In the genomic region with DNA sequence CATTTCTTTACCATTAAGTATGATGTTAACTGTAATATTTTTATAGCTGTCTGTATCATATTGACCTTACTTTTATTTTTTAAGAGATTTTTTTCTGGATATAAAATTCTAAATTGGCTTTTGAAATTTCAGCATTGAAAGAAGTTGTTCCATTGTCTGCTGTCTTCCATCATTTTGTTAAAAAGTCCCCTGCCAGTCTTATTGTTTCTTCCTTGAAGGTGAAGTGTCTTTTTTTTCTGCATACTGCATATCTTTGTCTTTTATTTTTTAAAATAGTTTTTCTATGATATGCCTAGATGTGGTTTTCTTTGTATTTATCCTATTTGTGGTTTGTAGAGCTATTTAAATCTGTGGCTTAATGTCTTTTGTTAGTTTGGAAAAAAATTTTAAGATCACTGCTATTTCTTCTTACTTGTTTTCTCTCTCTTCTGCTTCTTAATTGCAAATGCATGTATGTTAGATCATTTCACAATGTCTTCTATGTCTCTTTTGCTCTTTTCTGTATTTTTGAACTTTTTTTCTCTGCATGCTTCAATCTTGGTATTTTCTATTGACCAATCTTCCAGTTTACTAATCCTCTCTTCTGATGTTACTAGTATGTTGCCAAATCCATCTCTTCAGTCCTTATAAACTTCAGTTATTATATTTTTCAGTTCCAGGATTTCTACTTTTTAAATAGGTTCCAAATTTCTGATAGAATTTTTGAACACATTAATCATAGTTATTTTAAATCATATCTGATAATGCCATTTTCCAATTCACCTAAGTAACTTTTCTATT, we compare ENCODE assay signal across 27 cellular contexts. TPM values are rescaled to one million over a fixed set of nuclear protein-coding genes. Genes with fewer than 3 reads are reported as not detected.
DNase-seq lines count a peak whose midpoint lies in the region; ATAC-seq, FAIRE-seq and TF ChIP-seq lines count a peak whose summit lies in the region.
"Had no signal": no experiment of that assay in that cellular context is flagged by ENCODE, and none has a peak within 500 bp of the region (broad histone marks: within the 10 kb centered on the region; RNA-seq: fewer than 3 reads in every experiment).

No MANE protein-coding gene starts in this region.

- no peak for DNase-seq in activated CD8-positive, alpha-beta T cell treated with anti-CD3 and anti-CD28 coated beads for 36 hours
- DNase-seq in activated CD8-positive, alpha-beta T cell treated with anti-CD3 and anti-CD28 coated beads, Interleukin-2, amount 10 ng/mL, durations not matched to agents 7 days and 5 days: no peak
- no peak for DNase-seq in effector memory CD4-positive, alpha-beta T cell
- DNase-seq in ecto neural progenitor cell (ENCODE audit: low spot score): no peak
- DNase-seq in hippocampal formation (lab: John Stamatoyannopoulos, UW): no peak
- DNase-seq in activated T-cell treated with anti-CD3 and anti-CD28 coated beads, Interleukin-2, amount 50 U/mL, for 1 hour: no peak
- DNase-seq: activated CD4-positive, alpha-beta memory T cell treated with anti-CD3 and anti-CD28 coated beads, Interleukin-2, amount 10 ng/mL, durations not matched to agents 7 days and 5 days; activated T-cell treated with anti-CD3 and anti-CD28 coated beads, Interleukin-2, amount 50 U/mL, for 4 hours; colonic mucosa; endodermal cell; esophagus squamous epithelium; gastrocnemius medialis; MG63; NCI-H1694; NCI-H2171 treated with DMSO at 0.1 percent for 48 hours; NCI-H69; psoas muscle; uterus had no signal

- FAIRE-seq in TTC549 (lab: Jason Lieb, UNC): peak; percentile 9
- FAIRE-seq: GM18507, H1, keratinocyte had no signal

- H3K27ac Mint-ChIP-seq in activated CD8-positive, alpha-beta T cell treated with anti-CD3 and anti-CD28 coated beads for 36 hours: peak overlapping the region; percentile 59
- H3K27ac Mint-ChIP-seq in activated CD8-positive, alpha-beta T cell treated with anti-CD3 and anti-CD28 coated beads, Interleukin-2, amount 10 ng/mL, durations not matched to agents 7 days and 5 days: no peak overlapping the region
- H3K27ac Mint-ChIP-seq: activated CD4-positive, alpha-beta memory T cell treated with anti-CD3 and anti-CD28 coated beads, Interleukin-2, amount 10 ng/mL, durations not matched to agents 7 days and 5 days; endodermal cell had no signal

- H3K27me3 ChIP-seq in effector memory CD4-positive, alpha-beta T cell (replicated peaks; ENCODE audit: control insufficient read depth, insufficient read depth, low read length, poor library complexity, severe bottlenecking): no peaks in the 10 kb centered on the region
- H3K27me3 ChIP-seq: colonic mucosa, MG63, uterus had no signal

- H3K27ac ChIP-seq in HEK293 (ENCODE audit: extremely low read depth, low read depth, low read length): no peak overlapping the region
- peak overlapping the region; percentile 7 for H3K27ac ChIP-seq in effector memory CD4-positive, alpha-beta T cell (ENCODE audit: insufficient read depth, low read length, poor library complexity, severe bottlenecking)
- H3K27ac ChIP-seq: colonic mucosa, esophagus squamous epithelium, gastrocnemius medialis, psoas muscle, uterus, VCaP had no signal

- peaks cover 87% of the 10 kb centered on the region for H3K36me3 Mint-ChIP-seq in activated CD8-positive, alpha-beta T cell treated with anti-CD3 and anti-CD28 coated beads for 36 hours (ENCODE audit: low read depth)
- H3K36me3 Mint-ChIP-seq in activated CD8-positive, alpha-beta T cell treated with anti-CD3 and anti-CD28 coated beads, Interleukin-2, amount 10 ng/mL, durations not matched to agents 7 days and 5 days (ENCODE audit: low read depth): peaks cover 80% of the 10 kb centered on the region

- POLR2A ChIA-PET in activated CD8-positive, alpha-beta T cell treated with anti-CD3 and anti-CD28 coated beads for 36 hours (lab: Charles Lee): interaction anchor here (1.0 to 9.2 kb wide), 8 partner anchors 10 to 54 kb away, joined by 3 to 86 read pairs (median 6); a partner anchor contains a TSS
- POLR2A ChIA-PET in activated CD8-positive, alpha-beta T cell treated with anti-CD3 and anti-CD28 coated beads, Interleukin-2, amount 10 ng/mL, durations not matched to agents 7 days and 5 days (lab: Charles Lee): interaction anchor here (0.6 to 1.7 kb wide), 3 partner anchors 18 to 276 kb away, joined by 3 to 4 read pairs (median 3); no protein-coding TSS in a partner anchor
- POLR2A ChIA-PET in HEK293 (lab: Yijun Ruan, JAX): no interaction called here

- no peak overlapping the region for H3K4me3 ChIP-seq in HEK293 (ENCODE audit: low read depth, low read length)
- H3K4me3 ChIP-seq in effector memory CD4-positive, alpha-beta T cell (ENCODE audit: insufficient read depth, low read depth, low read length, poor library complexity, severe bottlenecking): no peak overlapping the region
- H3K4me3 ChIP-seq: colonic mucosa, esophagus squamous epithelium, gastrocnemius medialis, lung, MG63, psoas muscle, uterus had no signal

- H3K9me3 ChIP-seq in HEK293 (ENCODE audit: control insufficient read depth, insufficient read depth, low read depth, low read length): no peaks in the 10 kb centered on the region
- H3K9me3 ChIP-seq in effector memory CD4-positive, alpha-beta T cell (ENCODE audit: control insufficient read depth, low read length): peaks cover 12% of the 10 kb centered on the region
- H3K9me3 ChIP-seq: colonic mucosa had no signal

- H3K4me3 Mint-ChIP-seq in activated CD8-positive, alpha-beta T cell treated with anti-CD3 and anti-CD28 coated beads for 36 hours: no peak overlapping the region
- H3K4me3 Mint-ChIP-seq in activated CD8-positive, alpha-beta T cell treated with anti-CD3 and anti-CD28 coated beads, Interleukin-2, amount 10 ng/mL, durations not matched to agents 7 days and 5 days: no peak overlapping the region
- H3K4me3 Mint-ChIP-seq: activated CD4-positive, alpha-beta memory T cell treated with anti-CD3 and anti-CD28 coated beads, Interleukin-2, amount 10 ng/mL, durations not matched to agents 7 days and 5 days; activated T-cell treated with anti-CD3 and anti-CD28 coated beads, Interleukin-2, amount 50 U/mL, for 4 hours; endodermal cell had no signal

- H3K4me1 Mint-ChIP-seq in activated CD8-positive, alpha-beta T cell treated with anti-CD3 and anti-CD28 coated beads for 36 hours (ENCODE audit: low read depth): peaks cover 73% of the 10 kb centered on the region
- peaks cover 37% of the 10 kb centered on the region for H3K4me1 Mint-ChIP-seq in activated CD8-positive, alpha-beta T cell treated with anti-CD3 and anti-CD28 coated beads, Interleukin-2, amount 10 ng/mL, durations not matched to agents 7 days and 5 days (ENCODE audit: low read depth)
- H3K4me1 Mint-ChIP-seq: endodermal cell had no signal

- H3K4me1 ChIP-seq in HEK293 (ENCODE audit: control insufficient read depth, insufficient read depth, low read length): no peaks in the 10 kb centered on the region
- no peaks in the 10 kb centered on the region for H3K4me1 ChIP-seq in effector memory CD4-positive, alpha-beta T cell (ENCODE audit: control insufficient read depth, insufficient read depth, low read length, poor library complexity, severe bottlenecking)
- H3K4me1 ChIP-seq: colonic mucosa, gastrocnemius medialis, psoas muscle, uterus had no signal

- ATAC-seq in activated CD8-positive, alpha-beta T cell treated with anti-CD3 and anti-CD28 coated beads for 36 hours: no peak
- no peak for ATAC-seq in activated CD8-positive, alpha-beta T cell treated with anti-CD3 and anti-CD28 coated beads, Interleukin-2, amount 10 ng/mL, durations not matched to agents 7 days and 5 days
- ATAC-seq: activated T-cell treated with anti-CD3 and anti-CD28 coated beads, Interleukin-2, amount 50 U/mL, for 4 hours; gastrocnemius medialis; psoas muscle; Right ventricle myocardium inferior had no signal

- intact Hi-C loops in activated CD8-positive, alpha-beta T cell treated with anti-CD3 and anti-CD28 coated beads for 36 hours (cut with micrococcal nuclease): no loop called here

- CTCF ChIA-PET in activated CD8-positive, alpha-beta T cell treated with anti-CD3 and anti-CD28 coated beads for 36 hours (lab: Charles Lee): interaction anchor here (1.1 to 2.5 kb wide), 4 partner anchors 31 to 312 kb away, joined by 3 to 7 read pairs (median 3); no protein-coding TSS in a partner anchor
- CTCF ChIA-PET in activated CD8-positive, alpha-beta T cell treated with anti-CD3 and anti-CD28 coated beads, Interleukin-2, amount 10 ng/mL, durations not matched to agents 7 days and 5 days (lab: Charles Lee): interaction anchor here (1.0 to 4.7 kb wide), 4 partner anchors 12 to 54 kb away, joined by 3 to 26 read pairs (median 5); no protein-coding TSS in a partner anchor
- CTCF ChIA-PET in HEK293 (lab: Yijun Ruan, JAX): interaction anchor here (0.7 to 0.8 kb wide), 2 partner anchors 39 to 178 kb away, joined by 3 to 6 read pairs; no protein-coding TSS in a partner anchor

- H3K27me3 Mint-ChIP-seq in activated CD8-positive, alpha-beta T cell treated with anti-CD3 and anti-CD28 coated beads for 36 hours: no peaks in the 10 kb centered on the region
- H3K27me3 Mint-ChIP-seq in activated CD8-positive, alpha-beta T cell treated with anti-CD3 and anti-CD28 coated beads, Interleukin-2, amount 10 ng/mL, durations not matched to agents 7 days and 5 days (ENCODE audit: low read depth): no peaks in the 10 kb centered on the region
- H3K27me3 Mint-ChIP-seq: activated CD4-positive, alpha-beta memory T cell treated with anti-CD3 and anti-CD28 coated beads, Interleukin-2, amount 10 ng/mL, durations not matched to agents 7 days and 5 days had no signal

- peaks cover 23% of the 10 kb centered on the region for H3K9me3 Mint-ChIP-seq in activated CD8-positive, alpha-beta T cell treated with anti-CD3 and anti-CD28 coated beads for 36 hours
- H3K9me3 Mint-ChIP-seq in activated CD8-positive, alpha-beta T cell treated with anti-CD3 and anti-CD28 coated beads, Interleukin-2, amount 10 ng/mL, durations not matched to agents 7 days and 5 days (ENCODE audit: insufficient read depth): peaks cover 24% of the 10 kb centered on the region

- TF ChIP-seq CTCF in activated CD8-positive, alpha-beta T cell treated with anti-CD3 and anti-CD28 coated beads for 36 hours (IDR thresholded peaks at IDR 0.05): no peak
- TF ChIP-seq CTCF in HEK293 (tag by site-specific recombination; IDR thresholded peaks at IDR 0.05): no peak

- no peaks in the 10 kb centered on the region for H3K36me3 ChIP-seq in HEK293 (ENCODE audit: control insufficient read depth in 2 of 2, insufficient read depth in 1 of 2, low read length in 2 of 2)
- H3K36me3 ChIP-seq in effector memory CD4-positive, alpha-beta T cell (ENCODE audit: control insufficient read depth, insufficient read depth, low read length): peaks cover 29% of the 10 kb centered on the region
- H3K36me3 ChIP-seq: colonic mucosa, esophagus squamous epithelium, gastrocnemius medialis, MG63, uterus had no signal

TF ChIP-seq in HEK293, 187 proteins besides CTCF, POLR2A, EP300 and RAD21 (continues in another document):
- TF ChIP-seq ZNF777 (tag by site-specific recombination; IDR thresholded peaks at IDR 0.05; ENCODE audit: borderline replicate concordance): no peak
- no peak for TF ChIP-seq ZNF19 (tag by site-specific recombination; IDR thresholded peaks at IDR 0.05; ENCODE audit: low read depth)
- TF ChIP-seq ZNF558 (tag by site-specific recombination; IDR thresholded peaks at IDR 0.05): peak; percentile 62; the same call in 1 of the 2 replicates

RNA-seq across cellular contexts. Expression of a gene that starts 20.2 kb away (rescaled TPM):
- total RNA-seq in activated CD8-positive, alpha-beta T cell treated with anti-CD3 and anti-CD28 coated beads for 36 hours: 10 to 100 TPM; 95.6 to 97.2 TPM
- total RNA-seq in activated CD8-positive, alpha-beta T cell treated with anti-CD3 and anti-CD28 coated beads, Interleukin-2, amount 10 ng/mL, durations not matched to agents 7 days and 5 days: 10 to 100 TPM; 23.5 to 24.2 TPM
- total RNA-seq: G401 had no signal
